Comparison of ENCODE assay signal across 8 cellular contexts in the genomic region with DNA sequence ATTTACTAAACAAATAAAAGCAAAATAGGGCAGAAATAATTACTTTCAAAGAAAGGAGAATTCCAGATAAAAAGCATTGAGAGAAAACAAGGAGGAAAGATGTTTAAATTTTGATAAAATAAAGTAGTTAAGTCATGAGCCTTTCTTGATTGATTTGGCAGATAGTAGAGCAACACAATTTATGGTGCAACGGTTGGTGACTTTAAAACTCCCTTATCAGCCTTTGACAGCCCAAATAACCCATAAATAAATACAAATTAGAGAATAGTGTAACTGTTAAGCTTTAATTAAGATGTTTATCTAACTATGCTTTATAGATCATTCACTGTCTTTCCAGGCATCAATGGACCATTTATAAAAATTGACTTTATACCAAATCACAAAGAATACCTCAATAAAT.
"Had no signal": no experiment of that assay in that cellular context is flagged by ENCODE, and none has a peak within 500 bp of the region (broad histone marks: within the 10 kb centered on the region; RNA-seq: fewer than 3 reads in every experiment).

No MANE protein-coding gene starts in this region.

- DNase-seq: GM23248, H9, HCEC 1CT, KG1 had no signal

- H3K27ac ChIP-seq: GM23248, HL-60 had no signal

- H2AFZ ChIP-seq: GM23248 had no signal

- H3K9ac ChIP-seq: GM23248 had no signal

- FAIRE-seq: H1, H54, HepG2 had no signal

- ATAC-seq: HepG2 had no signal

- H3K4me3 ChIP-seq: GM23248 had no signal
